In the genomic region with DNA sequence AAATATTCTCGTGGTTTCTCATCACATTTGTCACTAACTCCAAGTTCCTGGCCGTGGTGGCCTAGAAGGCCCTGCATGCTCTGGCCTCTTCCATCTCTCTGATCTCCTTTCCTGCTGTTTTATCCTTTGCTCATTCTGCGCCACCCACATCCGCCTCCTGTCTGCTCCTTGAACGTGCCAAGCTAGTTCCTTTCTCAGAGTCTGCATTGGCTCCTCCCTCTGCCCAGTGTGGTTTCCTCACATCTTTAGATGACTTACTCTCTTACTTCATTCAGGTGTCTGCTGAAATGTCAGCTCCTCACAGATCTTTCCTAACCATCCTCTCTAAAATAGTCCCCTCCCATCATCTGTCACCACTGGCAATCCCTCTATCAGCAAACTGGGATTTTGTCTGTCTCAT, we compare ENCODE assay signal across 8 cellular contexts.
A peak's percentile ranks its signal among the peaks of the same experiment; 100 is the strongest.
DNase-seq lines count a peak whose midpoint lies in the region; ATAC-seq lines count a peak whose summit lies in the region.

No MANE protein-coding gene starts in this region.

- peaks cover 21% of the 10 kb centered on the region for H3K4me1 Mint-ChIP-seq in activated naive CD8-positive, alpha-beta T cell treated with anti-CD3 and anti-CD28 coated beads for 36 hours

- H3K27ac Mint-ChIP-seq in activated naive CD8-positive, alpha-beta T cell treated with anti-CD3 and anti-CD28 coated beads for 36 hours = peak overlapping the region; percentile 60

- H3K9me3 Mint-ChIP-seq in activated naive CD8-positive, alpha-beta T cell treated with anti-CD3 and anti-CD28 coated beads for 36 hours = no peaks in the 10 kb centered on the region

- H3K4me3 Mint-ChIP-seq in activated naive CD8-positive, alpha-beta T cell treated with anti-CD3 and anti-CD28 coated beads for 36 hours = peak overlapping the region; percentile 15

- peak; percentile 33 for DNase-seq in SIG-M5 (lab: John Stamatoyannopoulos, UW)
- peak; percentile 61 for DNase-seq in activated naive CD8-positive, alpha-beta T cell treated with anti-CD3 and anti-CD28 coated beads for 36 hours
- peak; percentile 15 for DNase-seq in pulmonary artery endothelial cell (ENCODE audit: low read depth, low spot score)
- no peak for DNase-seq in NCI-H526 treated with DMSO at 0.1 percent for 48 hours (lab: John Stamatoyannopoulos, UW)
- no peak for DNase-seq in DMS153 (lab: John Stamatoyannopoulos, UW)
- DNase-seq in D341Med (ENCODE audit: low spot score) = no peak
- DNase-seq in NCI-H446 (lab: John Stamatoyannopoulos, UW) = no peak

- ATAC-seq in GM19452 (IDR thresholded peaks at IDR 0.05; ENCODE audit: unreplicated experiment) = peak; percentile 70

- no peaks in the 10 kb centered on the region for H3K36me3 Mint-ChIP-seq in activated naive CD8-positive, alpha-beta T cell treated with anti-CD3 and anti-CD28 coated beads for 36 hours

- peaks cover 5% of the 10 kb centered on the region for H3K27me3 Mint-ChIP-seq in activated naive CD8-positive, alpha-beta T cell treated with anti-CD3 and anti-CD28 coated beads for 36 hours

Comparison
In these comparisons a context has a peak if more than half of its experiments do, and no peak if none do; other contexts are left out.
1. DNase-seq: peak in SIG-M5 (single experiment), activated naive CD8-positive, alpha-beta T cell treated with anti-CD3 and anti-CD28 coated beads for 36 hours (single experiment) and pulmonary artery endothelial cell (single experiment); none in NCI-H526 treated with DMSO at 0.1 percent for 48 hours (single experiment), DMS153 (single experiment), D341Med (single experiment) and NCI-H446 (0 of 2).